In the genomic region with DNA sequence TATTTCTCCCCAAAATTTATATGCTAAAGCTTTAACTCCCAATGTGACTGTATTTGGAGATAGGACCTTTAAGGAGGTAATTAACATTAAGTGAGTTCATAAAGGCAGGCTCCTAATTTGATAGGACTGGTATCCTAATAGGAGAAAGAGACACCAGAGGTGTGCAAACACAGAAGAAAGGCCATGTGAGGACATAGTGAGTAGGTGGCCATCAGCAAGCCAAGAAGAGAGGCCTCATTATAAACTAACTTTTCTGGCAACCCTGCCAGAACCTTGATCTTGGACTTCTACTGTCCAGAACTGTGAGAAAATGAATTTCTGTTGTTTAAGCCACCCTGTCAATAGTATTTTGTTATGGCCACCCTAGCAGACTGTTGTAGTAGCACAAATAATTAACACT, we compare ENCODE assay signal across 26 cellular contexts.
"Had no signal": no experiment of that assay in that cellular context is flagged by ENCODE, and none has a peak within 500 bp of the region (broad histone marks: within the 10 kb centered on the region; RNA-seq: fewer than 3 reads in every experiment).

No MANE protein-coding gene starts in this region.

- H3K4me3 ChIP-seq: colonic mucosa, coronary artery, dorsolateral prefrontal cortex, esophagus muscularis mucosa, esophagus squamous epithelium, gastrocnemius medialis, gastroesophageal sphincter, heart left ventricle, heart right ventricle had no signal

- FAIRE-seq: endometrium, endothelial cell of umbilical vein had no signal

- ATAC-seq: effector memory CD8-positive, alpha-beta T cell; esophagus mucosa; foreskin keratinocyte; gastrocnemius medialis; gastroesophageal sphincter; heart left ventricle; heart right ventricle had no signal

- DNase-seq: colonic mucosa; cortex of kidney; dermis blood vessel endothelial cell; dorsolateral prefrontal cortex; effector CD4-positive, alpha-beta T cell; effector CD8-positive, alpha-beta T cell; effector memory CD4-positive, alpha-beta T cell; effector memory CD8-positive, alpha-beta T cell; endodermal cell; erythroblast; esophagus squamous epithelium; foreskin fibroblast; foreskin keratinocyte; foreskin melanocyte; gastrocnemius medialis; glutamatergic neuron; head of caudate nucleus; heart left ventricle; heart right ventricle had no signal

- H3K27ac ChIP-seq: colonic mucosa, coronary artery, dorsolateral prefrontal cortex, epithelial cell of prostate, esophagus muscularis mucosa, esophagus squamous epithelium, foreskin keratinocyte, gastrocnemius medialis, gastroesophageal sphincter, heart left ventricle, heart right ventricle had no signal

- H3K36me3 ChIP-seq: colonic mucosa, esophagus muscularis mucosa, esophagus squamous epithelium, gastrocnemius medialis, gastroesophageal sphincter, heart left ventricle, heart right ventricle had no signal

- H3K4me1 ChIP-seq: colonic mucosa, esophagus muscularis mucosa, esophagus squamous epithelium, foreskin keratinocyte, gastrocnemius medialis, gastroesophageal sphincter, heart left ventricle, heart right ventricle had no signal

- H3K27me3 ChIP-seq: colonic mucosa, dorsolateral prefrontal cortex, esophagus muscularis mucosa, esophagus squamous epithelium, foreskin keratinocyte, gastrocnemius medialis, gastroesophageal sphincter, heart left ventricle, heart right ventricle had no signal

- H3K9me3 ChIP-seq: colonic mucosa, esophagus muscularis mucosa, esophagus squamous epithelium, gastrocnemius medialis, gastroesophageal sphincter, heart left ventricle, heart right ventricle had no signal
